31 cellular contexts compared by ENCODE assay signal in genomic region chr4:548976-549375, GRCh38. TPM values are rescaled to one million over a fixed set of nuclear protein-coding genes. Genes with fewer than 3 reads are reported as not detected.
"Had no signal": no experiment of that assay in that cellular context is flagged by ENCODE, and none has a peak within 500 bp of the region (broad histone marks: within the 10 kb centered on the region; RNA-seq: fewer than 3 reads in every experiment).

No MANE protein-coding gene starts in this region.

- H2AFZ ChIP-seq: parathyroid adenoma had no signal

- H3K79me2 ChIP-seq: parathyroid adenoma had no signal

- H3K36me3 ChIP-seq: ascending aorta, brain microvascular endothelial cell, right atrium auricular region, spleen, tibial nerve, WERI-Rb-1 had no signal

- H3K9ac ChIP-seq: parathyroid adenoma had no signal

- H3K9me3 ChIP-seq: ascending aorta, psoas muscle, right atrium auricular region, tibial nerve had no signal

- H3K27me3 ChIP-seq: ascending aorta, brain microvascular endothelial cell, right atrium auricular region, tibial nerve had no signal

- H3K4me1 ChIP-seq: ascending aorta, parathyroid adenoma, psoas muscle, right atrium auricular region, spleen, tibial nerve had no signal

- H3K4me3 ChIP-seq: ascending aorta, psoas muscle, right atrium auricular region, spleen, tibial nerve had no signal

- H3K27ac ChIP-seq: ascending aorta, brain microvascular endothelial cell, parathyroid adenoma, psoas muscle, right atrium auricular region, spleen, tibial nerve, WERI-Rb-1 had no signal

- DNase-seq: activated CD4-positive, alpha-beta memory T cell treated with anti-CD3 and anti-CD28 coated beads for 36 hours; activated CD4-positive, alpha-beta T cell treated with anti-CD3 and anti-CD28 coated beads for 48 hours; activated CD8-positive, alpha-beta memory T cell treated with anti-CD3 and anti-CD28 coated beads, Interleukin-2, amount 50 U/mL, for 4 hours; activated gamma-delta T cell; activated naive CD4-positive, alpha-beta T cell treated with anti-CD3 and anti-CD28 coated beads, Interleukin-2, amount 10 ng/mL, durations not matched to agents 7 days and 5 days; activated naive CD8-positive, alpha-beta T cell treated with anti-CD3 and anti-CD28 coated beads, Interleukin-2, amount 10 ng/mL, durations not matched to agents 7 days and 5 days; activated T-cell treated with anti-CD3 and anti-CD28 coated beads, Interleukin-2, amount 50 U/mL, for 1 hour; brain microvascular endothelial cell; foreskin fibroblast; hippocampal formation; kidney; left colon; naive thymus-derived CD4-positive, alpha-beta T cell; nucleus accumbens; psoas muscle; stimulated activated naive CD4-positive, alpha-beta T cell treated with Interleukin-2 at 50 U/mL for 16 hours; T1000; WERI-Rb-1 had no signal

RNA-seq across cellular contexts. Expression of gene TMEM271, which starts 27.1 kb away (rescaled TPM):
- total RNA-seq: activated CD4-positive, alpha-beta memory T cell treated with anti-CD3 and anti-CD28 coated beads for 36 hours; activated CD8-positive, alpha-beta memory T cell treated with anti-CD3 and anti-CD28 coated beads for 36 hours; activated naive CD8-positive, alpha-beta T cell treated with anti-CD3 and anti-CD28 coated beads, Interleukin-2, amount 10 ng/mL, durations not matched to agents 7 days and 5 days; activated T-helper 1 cell treated with anti-CD3 and anti-CD28 coated beads, Interleukin-12 subunit alpha, Interleukin-12 subunit beta, Interleukin-2, Interleukin-4 antibody, amounts not matched to agents 30 ng/mL and 10 ng/mL and 1 ng/mL, durations not matched to agents 14 hours and 24 hours and 36 hours; ascending aorta; cardiac septum; chondrocyte; endothelial cell of umbilical vein; fibroblast of lung; kidney; left colon; mesothelial cell of epicardium; naive thymus-derived CD4-positive, alpha-beta T cell; psoas muscle; right atrium auricular region; spleen; tibial nerve had no signal
- polyA plus RNA-seq: endothelial cell of umbilical vein; fibroblast of lung; naive thymus-derived CD4-positive, alpha-beta T cell; psoas muscle; spleen; urinary bladder had no signal
